Comparison of ENCODE assay signal across 1 cellular context in genomic region chrX:132744470-132744869, GRCh38.
A peak's percentile ranks its signal among the peaks of the same experiment; 100 is the strongest.
TF ChIP-seq lines count a peak whose summit lies in the region.

No MANE protein-coding gene starts in this region.

TF ChIP-seq in HEK293T, 16 proteins besides CTCF, POLR2A, EP300 and RAD21:
- TF ChIP-seq, protein P1, sequence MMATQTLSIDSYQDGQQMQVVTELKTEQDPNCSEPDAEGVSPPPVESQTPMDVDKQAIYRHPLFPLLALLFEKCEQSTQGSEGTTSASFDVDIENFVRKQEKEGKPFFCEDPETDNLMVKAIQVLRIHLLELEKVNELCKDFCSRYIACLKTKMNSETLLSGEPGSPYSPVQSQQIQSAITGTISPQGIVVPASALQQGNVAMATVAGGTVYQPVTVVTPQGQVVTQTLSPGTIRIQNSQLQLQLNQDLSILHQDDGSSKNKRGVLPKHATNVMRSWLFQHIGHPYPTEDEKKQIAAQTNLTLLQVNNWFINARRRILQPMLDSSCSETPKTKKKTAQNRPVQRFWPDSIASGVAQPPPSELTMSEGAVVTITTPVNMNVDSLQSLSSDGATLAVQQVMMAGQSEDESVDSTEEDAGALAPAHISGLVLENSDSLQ (IDR thresholded peaks at IDR 0.05): peak; percentile 33; the same call in 1 of the 2 replicates
- TF ChIP-seq HDGF (IDR thresholded peaks at IDR 0.05; ENCODE audit: borderline replicate concordance): no peak
- no peak for TF ChIP-seq FOXM1 (IDR thresholded peaks at IDR 0.05; ENCODE audit: borderline replicate concordance)
TF ChIP-seq in HEK293T: peak in this region for 1.
